12 cellular contexts compared by ENCODE assay signal in the genomic region with DNA sequence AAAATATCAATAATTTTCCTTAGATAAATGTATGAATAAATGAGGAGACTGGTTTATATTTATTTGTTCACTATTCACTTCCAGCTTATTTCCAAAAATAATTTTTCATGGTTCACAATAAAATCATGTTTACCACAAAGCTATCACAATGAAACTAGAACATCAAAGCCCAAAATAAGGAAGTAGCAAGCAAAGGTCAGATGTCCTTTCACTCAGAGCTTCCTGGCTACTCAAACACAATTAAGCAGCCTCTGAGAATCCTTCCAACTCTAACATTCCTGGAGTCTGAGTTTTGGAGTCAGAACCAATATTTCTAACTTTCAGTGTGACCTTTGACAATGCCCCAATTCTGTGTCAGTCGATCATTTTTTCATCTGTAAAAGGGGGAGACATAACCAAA.
"Had no signal": no experiment of that assay in that cellular context is flagged by ENCODE, and none has a peak within 500 bp of the region (broad histone marks: within the 10 kb centered on the region; RNA-seq: fewer than 3 reads in every experiment).

No MANE protein-coding gene starts in this region.

- H3K36me3 Mint-ChIP-seq: activated CD4-positive, alpha-beta memory T cell treated with anti-CD3 and anti-CD28 coated beads for 36 hours; activated naive CD8-positive, alpha-beta T cell; brain; naive B cell had no signal

- H3K27ac Mint-ChIP-seq: activated CD4-positive, alpha-beta memory T cell treated with anti-CD3 and anti-CD28 coated beads for 36 hours; activated naive CD8-positive, alpha-beta T cell; naive B cell had no signal

- H3K4me3 Mint-ChIP-seq: activated CD4-positive, alpha-beta memory T cell treated with anti-CD3 and anti-CD28 coated beads for 36 hours; activated naive CD8-positive, alpha-beta T cell; activated T-cell treated with anti-CD3 and anti-CD28 coated beads, Interleukin-2, amount 50 U/mL, for 4 hours; naive B cell had no signal

- H3K27me3 Mint-ChIP-seq: brain had no signal

- H3K9me3 Mint-ChIP-seq: activated CD4-positive, alpha-beta memory T cell treated with anti-CD3 and anti-CD28 coated beads for 36 hours; activated T-cell treated with anti-CD3 and anti-CD28 coated beads, Interleukin-2, amount 50 U/mL, for 4 hours had no signal

- H3K36me3 ChIP-seq: thyroid gland had no signal

- H3K27me3 ChIP-seq: thyroid gland had no signal

- H3K9me3 ChIP-seq: thyroid gland had no signal

- ATAC-seq: activated T-cell treated with anti-CD3 and anti-CD28 coated beads, Interleukin-2, amount 50 U/mL, for 4 hours had no signal

- H3K4me3 ChIP-seq: thyroid gland had no signal

- DNase-seq: activated CD4-positive, alpha-beta memory T cell treated with anti-CD3 and anti-CD28 coated beads for 36 hours; activated CD4-positive, alpha-beta T cell treated with anti-CD3 and anti-CD28 coated beads for 1 hour; activated gamma-delta T cell; activated T-cell treated with anti-CD3 and anti-CD28 coated beads, Interleukin-2, amount 50 U/mL, for 4 hours; cerebellar nuclear complex; midbrain; naive B cell; retina; thyroid gland had no signal

- H3K4me1 ChIP-seq: parathyroid adenoma, thyroid gland had no signal

- H2AFZ ChIP-seq: parathyroid adenoma had no signal

- H3K27ac ChIP-seq: parathyroid adenoma, thyroid gland had no signal

- H3K9ac ChIP-seq: parathyroid adenoma had no signal

- H3K4me1 Mint-ChIP-seq: naive B cell had no signal
